24 cellular contexts compared by ENCODE assay signal in the genomic region with DNA sequence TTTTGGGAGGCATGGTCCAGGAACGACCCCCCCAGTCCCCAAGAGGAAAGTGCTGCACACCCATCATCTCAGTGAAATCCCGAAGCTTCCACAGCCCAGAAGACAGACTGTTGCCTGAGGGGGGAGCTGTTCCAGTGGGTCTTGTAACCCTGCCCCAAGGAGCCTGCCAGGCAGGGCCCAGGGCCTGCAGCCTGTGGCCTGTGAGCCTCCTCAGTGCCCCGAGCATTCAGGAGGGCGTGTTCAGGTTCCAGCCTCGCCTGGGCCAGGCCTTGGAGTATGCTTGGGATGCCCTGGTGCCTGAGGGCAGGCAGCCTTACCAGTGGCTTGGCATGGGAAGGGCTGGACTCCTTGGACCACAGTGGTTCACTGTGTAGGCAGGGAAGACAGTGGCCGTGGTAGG. TPM values are rescaled to one million over a fixed set of nuclear protein-coding genes. Genes with fewer than 3 reads are reported as not detected.
"Had no signal": no experiment of that assay in that cellular context is flagged by ENCODE, and none has a peak within 500 bp of the region (broad histone marks: within the 10 kb centered on the region; RNA-seq: fewer than 3 reads in every experiment).

No MANE protein-coding gene starts in this region.

- H3K4me2 ChIP-seq: hepatocyte had no signal

- H3K27ac ChIP-seq: body of pancreas, dorsolateral prefrontal cortex, epithelial cell of prostate, hepatocyte, spleen, thyroid gland had no signal

- H3K4me3 ChIP-seq: body of pancreas, dorsolateral prefrontal cortex, hepatocyte, spleen, thyroid gland had no signal

- DNase-seq: activated CD4-positive, alpha-beta T cell treated with anti-CD3 and anti-CD28 coated beads, Interleukin-2, amount 10 ng/mL, durations not matched to agents 24 days and 14 days; activated CD8-positive, alpha-beta T cell treated with anti-CD3 and anti-CD28 coated beads for 36 hours; activated naive CD4-positive, alpha-beta T cell treated with Interleukin-2 at 50 U/mL for 16 hours; activated T-cell treated with anti-CD3 and anti-CD28 coated beads, Interleukin-2, amount 50 U/mL, for 24 hours; body of pancreas; caudate nucleus; dorsolateral prefrontal cortex; foreskin fibroblast; islet precursor cell; midbrain; occipital lobe; posterior cingulate gyrus; spleen; stimulated activated naive CD4-positive, alpha-beta T cell; thyroid gland had no signal

- H3K36me3 ChIP-seq: spleen, thyroid gland had no signal

- H3K79me2 ChIP-seq: hepatocyte had no signal

- H3K4me3 Mint-ChIP-seq: activated CD4-positive, alpha-beta T cell treated with anti-CD3 and anti-CD28 coated beads, Interleukin-2, amount 10 ng/mL, durations not matched to agents 24 days and 14 days; activated CD8-positive, alpha-beta T cell treated with anti-CD3 and anti-CD28 coated beads for 36 hours; activated T-cell treated with anti-CD3 and anti-CD28 coated beads, Interleukin-2, amount 50 U/mL, for 24 hours; nephron had no signal

- H3K27me3 ChIP-seq: body of pancreas, hepatocyte, thyroid gland had no signal

- H3K9me3 ChIP-seq: body of pancreas, spleen, thyroid gland had no signal

- H2AFZ ChIP-seq: hepatocyte had no signal

- H3K27me3 Mint-ChIP-seq: activated CD4-positive, alpha-beta T cell treated with anti-CD3 and anti-CD28 coated beads, Interleukin-2, amount 10 ng/mL, durations not matched to agents 24 days and 14 days; activated CD8-positive, alpha-beta T cell treated with anti-CD3 and anti-CD28 coated beads for 36 hours; activated T-cell treated with anti-CD3 and anti-CD28 coated beads, Interleukin-2, amount 50 U/mL, for 24 hours had no signal

- H3K4me1 Mint-ChIP-seq: activated CD4-positive, alpha-beta T cell treated with anti-CD3 and anti-CD28 coated beads, Interleukin-2, amount 10 ng/mL, durations not matched to agents 24 days and 14 days had no signal

- H3K9me3 Mint-ChIP-seq: activated CD4-positive, alpha-beta T cell treated with anti-CD3 and anti-CD28 coated beads, Interleukin-2, amount 10 ng/mL, durations not matched to agents 24 days and 14 days; activated CD8-positive, alpha-beta T cell treated with anti-CD3 and anti-CD28 coated beads for 36 hours; activated T-cell treated with anti-CD3 and anti-CD28 coated beads, Interleukin-2, amount 50 U/mL, for 24 hours; activated T-helper 2 cell treated with anti-CD3 and anti-CD28 coated beads, Interferon-gamma antibody, Interleukin-2, Interleukin-4, amounts not matched to agents 10 μg/mL and 5 μg/mL and 100 μg/mL, durations not matched to agents 14 hours and 24 hours and 36 hours had no signal

- H3K27ac Mint-ChIP-seq: activated CD4-positive, alpha-beta T cell treated with anti-CD3 and anti-CD28 coated beads, Interleukin-2, amount 10 ng/mL, durations not matched to agents 24 days and 14 days; activated CD8-positive, alpha-beta T cell treated with anti-CD3 and anti-CD28 coated beads for 36 hours; activated T-cell treated with anti-CD3 and anti-CD28 coated beads, Interleukin-2, amount 50 U/mL, for 24 hours; activated T-helper 2 cell treated with anti-CD3 and anti-CD28 coated beads, Interferon-gamma antibody, Interleukin-2, Interleukin-4, amounts not matched to agents 10 μg/mL and 5 μg/mL and 100 μg/mL, durations not matched to agents 14 hours and 24 hours and 36 hours; nephron had no signal

- ATAC-seq: activated CD8-positive, alpha-beta T cell treated with anti-CD3 and anti-CD28 coated beads for 36 hours; body of pancreas; left lobe of liver had no signal

RNA-seq across cellular contexts. Expression of a gene that starts 18.0 kb away (rescaled TPM):
- total RNA-seq: activated CD4-positive, alpha-beta T cell treated with anti-CD3 and anti-CD28 coated beads, Interleukin-2, amount 10 ng/mL, durations not matched to agents 24 days and 14 days; activated CD8-positive, alpha-beta T cell treated with anti-CD3 and anti-CD28 coated beads for 36 hours; activated T-helper 2 cell treated with anti-CD3 and anti-CD28 coated beads, Interferon-gamma antibody, Interleukin-2, Interleukin-4, amounts not matched to agents 10 μg/mL and 5 μg/mL and 100 μg/mL, durations not matched to agents 14 hours and 24 hours and 36 hours; body of pancreas; dorsolateral prefrontal cortex; hepatocyte; left lobe of liver; lung microvascular endothelial cell; occipital lobe; renal cortical epithelial cell; spleen; subcutaneous adipose tissue; thyroid gland; ureter had no signal
- polyA plus RNA-seq: hepatocyte, spleen had no signal
